In the genomic region with DNA sequence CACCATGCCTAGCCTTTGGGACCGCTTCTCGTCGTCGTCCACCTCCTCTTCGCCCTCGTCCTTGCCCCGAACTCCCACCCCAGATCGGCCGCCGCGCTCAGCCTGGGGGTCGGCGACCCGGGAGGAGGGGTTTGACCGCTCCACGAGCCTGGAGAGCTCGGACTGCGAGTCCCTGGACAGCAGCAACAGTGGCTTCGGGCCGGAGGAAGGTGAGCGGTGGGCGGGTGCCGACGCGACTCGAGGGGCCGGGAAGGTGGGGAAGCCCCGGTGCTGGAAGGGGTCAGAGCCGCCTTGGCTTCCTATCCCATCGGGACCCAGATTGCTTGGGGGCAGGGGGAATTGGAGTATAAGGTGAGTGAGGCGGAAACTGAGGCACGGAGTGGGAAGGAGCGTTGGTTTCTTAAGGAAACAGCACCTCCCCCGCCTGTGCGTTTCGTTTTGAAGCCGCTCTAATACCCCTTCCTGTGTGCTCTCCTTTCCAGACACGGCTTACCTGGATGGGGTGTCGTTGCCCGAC, we compare ENCODE assay signal across 1 cellular context.
TF ChIP-seq lines count a peak whose summit lies in the region.

No MANE protein-coding gene starts in this region.

TF ChIP-seq in K562, 482 proteins besides CTCF, POLR2A, EP300 and RAD21 (continued from another document and continues in another):
- TF ChIP-seq, protein P1, sequence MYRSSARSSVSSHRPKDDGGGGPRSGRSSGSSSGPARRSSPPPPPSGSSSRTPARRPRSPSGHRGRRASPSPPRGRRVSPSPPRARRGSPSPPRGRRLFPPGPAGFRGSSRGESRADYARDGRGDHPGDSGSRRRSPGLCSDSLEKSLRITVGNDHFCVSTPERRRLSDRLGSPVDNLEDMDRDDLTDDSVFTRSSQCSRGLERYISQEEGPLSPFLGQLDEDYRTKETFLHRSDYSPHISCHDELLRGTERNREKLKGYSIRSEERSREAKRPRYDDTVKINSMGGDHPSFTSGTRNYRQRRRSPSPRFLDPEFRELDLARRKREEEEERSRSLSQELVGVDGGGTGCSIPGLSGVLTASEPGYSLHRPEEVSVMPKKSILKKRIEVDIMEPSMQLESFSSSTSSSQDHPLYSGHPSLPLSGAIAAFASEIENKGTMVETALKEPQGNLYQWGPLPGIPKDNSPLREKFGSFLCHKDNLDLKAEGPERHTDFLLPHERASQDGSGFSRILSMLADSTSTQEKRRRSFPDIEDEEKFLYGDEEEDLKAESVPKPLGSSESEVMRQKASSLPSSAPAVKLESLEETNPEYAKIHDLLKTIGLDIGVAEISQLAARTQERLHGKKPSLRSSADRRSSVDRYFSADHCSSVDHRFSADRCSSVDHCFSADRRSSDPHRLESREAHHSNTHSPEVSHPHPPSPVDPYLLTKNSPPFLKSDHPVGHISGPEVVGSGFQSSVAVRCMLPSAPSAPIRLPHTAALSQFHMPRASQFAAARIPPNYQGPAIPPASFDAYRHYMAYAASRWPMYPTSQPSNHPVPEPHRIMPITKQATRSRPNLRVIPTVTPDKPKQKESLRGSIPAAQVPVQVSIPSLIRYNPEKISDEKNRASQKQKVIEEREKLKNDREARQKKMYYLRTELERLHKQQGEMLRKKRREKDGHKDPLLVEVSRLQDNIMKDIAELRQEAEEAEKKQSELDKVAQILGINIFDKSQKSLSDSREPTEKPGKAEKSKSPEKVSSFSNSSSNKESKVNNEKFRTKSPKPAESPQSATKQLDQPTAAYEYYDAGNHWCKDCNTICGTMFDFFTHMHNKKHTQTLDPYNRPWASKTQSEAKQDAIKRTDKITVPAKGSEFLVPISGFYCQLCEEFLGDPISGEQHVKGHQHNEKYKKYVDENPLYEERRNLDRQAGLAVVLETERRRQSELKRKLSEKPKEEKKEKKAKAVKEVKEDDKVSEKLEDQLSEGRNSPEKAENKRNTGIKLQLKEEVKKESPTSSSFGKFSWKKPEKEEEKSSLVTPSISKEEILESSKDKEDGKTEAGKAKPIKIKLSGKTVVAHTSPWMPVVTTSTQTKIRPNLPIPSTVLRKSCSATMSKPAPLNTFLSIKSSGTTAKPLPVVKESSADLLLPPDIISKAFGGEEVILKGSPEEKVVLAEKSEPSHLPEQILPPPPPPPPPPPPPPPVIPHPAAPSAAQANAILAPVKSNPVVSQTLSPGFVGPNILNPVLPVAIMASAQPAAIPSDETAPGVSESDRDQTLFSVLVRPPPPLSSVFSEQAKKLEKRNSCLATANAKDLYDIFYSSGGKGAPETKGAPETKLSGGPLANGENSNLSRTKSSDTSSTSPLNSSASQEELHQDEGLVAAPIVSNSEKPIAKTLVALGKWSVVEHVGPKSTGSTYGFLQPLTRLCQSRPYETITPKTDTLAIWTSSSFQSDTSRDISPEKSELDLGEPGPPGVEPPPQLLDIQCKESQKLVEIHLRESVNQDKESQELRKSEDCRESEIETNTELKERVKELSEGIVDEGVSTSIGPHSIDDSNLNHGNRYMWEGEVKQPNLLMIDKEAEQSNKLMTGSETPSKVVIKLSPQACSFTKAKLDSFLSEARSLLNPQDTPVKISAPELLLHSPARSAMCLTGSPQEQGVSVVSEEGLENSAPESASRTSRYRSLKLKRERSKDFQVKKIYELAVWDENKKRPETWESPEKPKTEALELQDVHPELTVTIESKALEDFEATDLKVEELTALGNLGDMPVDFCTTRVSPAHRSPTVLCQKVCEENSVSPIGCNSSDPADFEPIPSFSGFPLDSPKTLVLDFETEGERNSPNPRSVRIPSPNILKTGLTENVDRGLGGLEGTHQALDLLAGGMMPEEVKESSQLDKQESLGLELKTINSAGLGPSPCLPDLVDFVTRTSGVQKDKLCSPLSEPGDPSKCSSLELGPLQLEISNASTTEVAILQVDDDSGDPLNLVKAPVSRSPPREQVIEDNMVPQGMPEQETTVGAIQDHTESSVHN (IDR thresholded peaks at IDR 0.05; ENCODE audit: borderline replicate concordance in 1 of 2, low read depth in 1 of 2) = no peak
- no peak; a peak in 1 of 4 replicates for TF ChIP-seq FOXA3 (CRISPR knock-in tag; conservative IDR thresholded peaks at IDR 0.05 in 1 of 2, IDR thresholded peaks at IDR 0.05 in 1 of 2)
- peak; percentile 67; the same call in 1 of the 2 replicates for TF ChIP-seq ELF2 (CRISPR knock-in tag; IDR thresholded peaks at IDR 0.05)
- TF ChIP-seq, protein P2, sequence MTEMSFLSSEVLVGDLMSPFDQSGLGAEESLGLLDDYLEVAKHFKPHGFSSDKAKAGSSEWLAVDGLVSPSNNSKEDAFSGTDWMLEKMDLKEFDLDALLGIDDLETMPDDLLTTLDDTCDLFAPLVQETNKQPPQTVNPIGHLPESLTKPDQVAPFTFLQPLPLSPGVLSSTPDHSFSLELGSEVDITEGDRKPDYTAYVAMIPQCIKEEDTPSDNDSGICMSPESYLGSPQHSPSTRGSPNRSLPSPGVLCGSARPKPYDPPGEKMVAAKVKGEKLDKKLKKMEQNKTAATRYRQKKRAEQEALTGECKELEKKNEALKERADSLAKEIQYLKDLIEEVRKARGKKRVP (CRISPR knock-in tag; IDR thresholded peaks at IDR 0.05) = no peak
- no peak for TF ChIP-seq DPF2 (IDR thresholded peaks at IDR 0.05)
- TF ChIP-seq SREBF2 (CRISPR knock-in tag; IDR thresholded peaks at IDR 0.05) = no peak
- TF ChIP-seq RHOXF2B (CRISPR knock-in tag; conservative IDR thresholded peaks at IDR 0.05) = peak; percentile 75
- TF ChIP-seq, protein P3, sequence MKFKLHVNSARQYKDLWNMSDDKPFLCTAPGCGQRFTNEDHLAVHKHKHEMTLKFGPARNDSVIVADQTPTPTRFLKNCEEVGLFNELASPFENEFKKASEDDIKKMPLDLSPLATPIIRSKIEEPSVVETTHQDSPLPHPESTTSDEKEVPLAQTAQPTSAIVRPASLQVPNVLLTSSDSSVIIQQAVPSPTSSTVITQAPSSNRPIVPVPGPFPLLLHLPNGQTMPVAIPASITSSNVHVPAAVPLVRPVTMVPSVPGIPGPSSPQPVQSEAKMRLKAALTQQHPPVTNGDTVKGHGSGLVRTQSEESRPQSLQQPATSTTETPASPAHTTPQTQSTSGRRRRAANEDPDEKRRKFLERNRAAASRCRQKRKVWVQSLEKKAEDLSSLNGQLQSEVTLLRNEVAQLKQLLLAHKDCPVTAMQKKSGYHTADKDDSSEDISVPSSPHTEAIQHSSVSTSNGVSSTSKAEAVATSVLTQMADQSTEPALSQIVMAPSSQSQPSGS (CRISPR knock-in tag; IDR thresholded peaks at IDR 0.05) = no peak
- TF ChIP-seq, protein P4, sequence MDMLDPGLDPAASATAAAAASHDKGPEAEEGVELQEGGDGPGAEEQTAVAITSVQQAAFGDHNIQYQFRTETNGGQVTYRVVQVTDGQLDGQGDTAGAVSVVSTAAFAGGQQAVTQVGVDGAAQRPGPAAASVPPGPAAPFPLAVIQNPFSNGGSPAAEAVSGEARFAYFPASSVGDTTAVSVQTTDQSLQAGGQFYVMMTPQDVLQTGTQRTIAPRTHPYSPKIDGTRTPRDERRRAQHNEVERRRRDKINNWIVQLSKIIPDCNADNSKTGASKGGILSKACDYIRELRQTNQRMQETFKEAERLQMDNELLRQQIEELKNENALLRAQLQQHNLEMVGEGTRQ (CRISPR knock-in tag; IDR thresholded peaks at IDR 0.05) = no peak
- TF ChIP-seq, protein P5, sequence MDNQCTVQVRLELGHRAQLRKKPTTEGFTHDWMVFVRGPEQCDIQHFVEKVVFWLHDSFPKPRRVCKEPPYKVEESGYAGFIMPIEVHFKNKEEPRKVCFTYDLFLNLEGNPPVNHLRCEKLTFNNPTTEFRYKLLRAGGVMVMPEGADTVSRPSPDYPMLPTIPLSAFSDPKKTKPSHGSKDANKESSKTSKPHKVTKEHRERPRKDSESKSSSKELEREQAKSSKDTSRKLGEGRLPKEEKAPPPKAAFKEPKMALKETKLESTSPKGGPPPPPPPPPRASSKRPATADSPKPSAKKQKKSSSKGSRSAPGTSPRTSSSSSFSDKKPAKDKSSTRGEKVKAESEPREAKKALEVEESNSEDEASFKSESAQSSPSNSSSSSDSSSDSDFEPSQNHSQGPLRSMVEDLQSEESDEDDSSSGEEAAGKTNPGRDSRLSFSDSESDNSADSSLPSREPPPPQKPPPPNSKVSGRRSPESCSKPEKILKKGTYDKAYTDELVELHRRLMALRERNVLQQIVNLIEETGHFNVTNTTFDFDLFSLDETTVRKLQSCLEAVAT (IDR thresholded peaks at IDR 0.05) = no peak
- peak; percentile 67; the same call in 1 of the 2 replicates for TF ChIP-seq ARID2 (IDR thresholded peaks at IDR 0.05)
- TF ChIP-seq NCOA1 (IDR thresholded peaks at IDR 0.05; ENCODE audit: low read depth) = no peak
- TF ChIP-seq, protein P6, sequence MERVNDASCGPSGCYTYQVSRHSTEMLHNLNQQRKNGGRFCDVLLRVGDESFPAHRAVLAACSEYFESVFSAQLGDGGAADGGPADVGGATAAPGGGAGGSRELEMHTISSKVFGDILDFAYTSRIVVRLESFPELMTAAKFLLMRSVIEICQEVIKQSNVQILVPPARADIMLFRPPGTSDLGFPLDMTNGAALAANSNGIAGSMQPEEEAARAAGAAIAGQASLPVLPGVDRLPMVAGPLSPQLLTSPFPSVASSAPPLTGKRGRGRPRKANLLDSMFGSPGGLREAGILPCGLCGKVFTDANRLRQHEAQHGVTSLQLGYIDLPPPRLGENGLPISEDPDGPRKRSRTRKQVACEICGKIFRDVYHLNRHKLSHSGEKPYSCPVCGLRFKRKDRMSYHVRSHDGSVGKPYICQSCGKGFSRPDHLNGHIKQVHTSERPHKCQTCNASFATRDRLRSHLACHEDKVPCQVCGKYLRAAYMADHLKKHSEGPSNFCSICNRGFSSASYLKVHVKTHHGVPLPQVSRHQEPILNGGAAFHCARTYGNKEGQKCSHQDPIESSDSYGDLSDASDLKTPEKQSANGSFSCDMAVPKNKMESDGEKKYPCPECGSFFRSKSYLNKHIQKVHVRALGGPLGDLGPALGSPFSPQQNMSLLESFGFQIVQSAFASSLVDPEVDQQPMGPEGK (CRISPR knock-in tag; IDR thresholded peaks at IDR 0.05; ENCODE audit: borderline replicate concordance) = no peak
- TF ChIP-seq TOE1 (IDR thresholded peaks at IDR 0.05; ENCODE audit: borderline replicate concordance) = no peak
- no peak for TF ChIP-seq TOE1 (CRISPR knock-in tag; IDR thresholded peaks at IDR 0.05; ENCODE audit: borderline replicate concordance, low read depth)
- no peak for TF ChIP-seq NCOA6 (IDR thresholded peaks at IDR 0.05)
- TF ChIP-seq WHSC1 (IDR thresholded peaks at IDR 0.05; ENCODE audit: low read length) = no peak
- TF ChIP-seq, protein P7, sequence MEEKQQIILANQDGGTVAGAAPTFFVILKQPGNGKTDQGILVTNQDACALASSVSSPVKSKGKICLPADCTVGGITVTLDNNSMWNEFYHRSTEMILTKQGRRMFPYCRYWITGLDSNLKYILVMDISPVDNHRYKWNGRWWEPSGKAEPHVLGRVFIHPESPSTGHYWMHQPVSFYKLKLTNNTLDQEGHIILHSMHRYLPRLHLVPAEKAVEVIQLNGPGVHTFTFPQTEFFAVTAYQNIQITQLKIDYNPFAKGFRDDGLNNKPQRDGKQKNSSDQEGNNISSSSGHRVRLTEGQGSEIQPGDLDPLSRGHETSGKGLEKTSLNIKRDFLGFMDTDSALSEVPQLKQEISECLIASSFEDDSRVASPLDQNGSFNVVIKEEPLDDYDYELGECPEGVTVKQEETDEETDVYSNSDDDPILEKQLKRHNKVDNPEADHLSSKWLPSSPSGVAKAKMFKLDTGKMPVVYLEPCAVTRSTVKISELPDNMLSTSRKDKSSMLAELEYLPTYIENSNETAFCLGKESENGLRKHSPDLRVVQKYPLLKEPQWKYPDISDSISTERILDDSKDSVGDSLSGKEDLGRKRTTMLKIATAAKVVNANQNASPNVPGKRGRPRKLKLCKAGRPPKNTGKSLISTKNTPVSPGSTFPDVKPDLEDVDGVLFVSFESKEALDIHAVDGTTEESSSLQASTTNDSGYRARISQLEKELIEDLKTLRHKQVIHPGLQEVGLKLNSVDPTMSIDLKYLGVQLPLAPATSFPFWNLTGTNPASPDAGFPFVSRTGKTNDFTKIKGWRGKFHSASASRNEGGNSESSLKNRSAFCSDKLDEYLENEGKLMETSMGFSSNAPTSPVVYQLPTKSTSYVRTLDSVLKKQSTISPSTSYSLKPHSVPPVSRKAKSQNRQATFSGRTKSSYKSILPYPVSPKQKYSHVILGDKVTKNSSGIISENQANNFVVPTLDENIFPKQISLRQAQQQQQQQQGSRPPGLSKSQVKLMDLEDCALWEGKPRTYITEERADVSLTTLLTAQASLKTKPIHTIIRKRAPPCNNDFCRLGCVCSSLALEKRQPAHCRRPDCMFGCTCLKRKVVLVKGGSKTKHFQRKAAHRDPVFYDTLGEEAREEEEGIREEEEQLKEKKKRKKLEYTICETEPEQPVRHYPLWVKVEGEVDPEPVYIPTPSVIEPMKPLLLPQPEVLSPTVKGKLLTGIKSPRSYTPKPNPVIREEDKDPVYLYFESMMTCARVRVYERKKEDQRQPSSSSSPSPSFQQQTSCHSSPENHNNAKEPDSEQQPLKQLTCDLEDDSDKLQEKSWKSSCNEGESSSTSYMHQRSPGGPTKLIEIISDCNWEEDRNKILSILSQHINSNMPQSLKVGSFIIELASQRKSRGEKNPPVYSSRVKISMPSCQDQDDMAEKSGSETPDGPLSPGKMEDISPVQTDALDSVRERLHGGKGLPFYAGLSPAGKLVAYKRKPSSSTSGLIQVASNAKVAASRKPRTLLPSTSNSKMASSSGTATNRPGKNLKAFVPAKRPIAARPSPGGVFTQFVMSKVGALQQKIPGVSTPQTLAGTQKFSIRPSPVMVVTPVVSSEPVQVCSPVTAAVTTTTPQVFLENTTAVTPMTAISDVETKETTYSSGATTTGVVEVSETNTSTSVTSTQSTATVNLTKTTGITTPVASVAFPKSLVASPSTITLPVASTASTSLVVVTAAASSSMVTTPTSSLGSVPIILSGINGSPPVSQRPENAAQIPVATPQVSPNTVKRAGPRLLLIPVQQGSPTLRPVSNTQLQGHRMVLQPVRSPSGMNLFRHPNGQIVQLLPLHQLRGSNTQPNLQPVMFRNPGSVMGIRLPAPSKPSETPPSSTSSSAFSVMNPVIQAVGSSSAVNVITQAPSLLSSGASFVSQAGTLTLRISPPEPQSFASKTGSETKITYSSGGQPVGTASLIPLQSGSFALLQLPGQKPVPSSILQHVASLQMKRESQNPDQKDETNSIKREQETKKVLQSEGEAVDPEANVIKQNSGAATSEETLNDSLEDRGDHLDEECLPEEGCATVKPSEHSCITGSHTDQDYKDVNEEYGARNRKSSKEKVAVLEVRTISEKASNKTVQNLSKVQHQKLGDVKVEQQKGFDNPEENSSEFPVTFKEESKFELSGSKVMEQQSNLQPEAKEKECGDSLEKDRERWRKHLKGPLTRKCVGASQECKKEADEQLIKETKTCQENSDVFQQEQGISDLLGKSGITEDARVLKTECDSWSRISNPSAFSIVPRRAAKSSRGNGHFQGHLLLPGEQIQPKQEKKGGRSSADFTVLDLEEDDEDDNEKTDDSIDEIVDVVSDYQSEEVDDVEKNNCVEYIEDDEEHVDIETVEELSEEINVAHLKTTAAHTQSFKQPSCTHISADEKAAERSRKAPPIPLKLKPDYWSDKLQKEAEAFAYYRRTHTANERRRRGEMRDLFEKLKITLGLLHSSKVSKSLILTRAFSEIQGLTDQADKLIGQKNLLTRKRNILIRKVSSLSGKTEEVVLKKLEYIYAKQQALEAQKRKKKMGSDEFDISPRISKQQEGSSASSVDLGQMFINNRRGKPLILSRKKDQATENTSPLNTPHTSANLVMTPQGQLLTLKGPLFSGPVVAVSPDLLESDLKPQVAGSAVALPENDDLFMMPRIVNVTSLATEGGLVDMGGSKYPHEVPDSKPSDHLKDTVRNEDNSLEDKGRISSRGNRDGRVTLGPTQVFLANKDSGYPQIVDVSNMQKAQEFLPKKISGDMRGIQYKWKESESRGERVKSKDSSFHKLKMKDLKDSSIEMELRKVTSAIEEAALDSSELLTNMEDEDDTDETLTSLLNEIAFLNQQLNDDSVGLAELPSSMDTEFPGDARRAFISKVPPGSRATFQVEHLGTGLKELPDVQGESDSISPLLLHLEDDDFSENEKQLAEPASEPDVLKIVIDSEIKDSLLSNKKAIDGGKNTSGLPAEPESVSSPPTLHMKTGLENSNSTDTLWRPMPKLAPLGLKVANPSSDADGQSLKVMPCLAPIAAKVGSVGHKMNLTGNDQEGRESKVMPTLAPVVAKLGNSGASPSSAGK (IDR thresholded peaks at IDR 0.05) = no peak
